20 cellular contexts compared by ENCODE assay signal in genomic region chr16:15444264-15444663, GRCh38.
"Had no signal": no experiment of that assay in that cellular context is flagged by ENCODE, and none has a peak within 500 bp of the region (broad histone marks: within the 10 kb centered on the region; RNA-seq: fewer than 3 reads in every experiment).

No MANE protein-coding gene starts in this region.

- H3K27me3 ChIP-seq: left lung, pancreas, sigmoid colon, spleen, tibial nerve, uterus had no signal

- H3K9me3 ChIP-seq: pancreas, prostate gland, sigmoid colon, uterus had no signal

- H3K27ac ChIP-seq: left lung, pancreas, prostate gland, sigmoid colon, spleen, tibial nerve, uterus had no signal

- H3K36me3 ChIP-seq: left lung, pancreas, prostate gland, sigmoid colon, spleen, uterus had no signal

- H3K4me3 ChIP-seq: left lung, lung, pancreas, prostate gland, sigmoid colon, spleen, tibial nerve, uterus had no signal

- DNase-seq: hippocampal formation; immature natural killer cell; kidney; left colon; left lung; mesendoderm; naive B cell; natural killer cell; pancreas; posterior cingulate gyrus; retina; right cardiac atrium; sigmoid colon; spleen; stimulated activated CD4-positive, alpha-beta T cell treated with anti-CD3 and anti-CD28 coated beads, Interleukin-4, amount 100 ng/mL, for 24 hours; stimulated activated naive CD4-positive, alpha-beta T cell; uterus had no signal

- H3K4me1 ChIP-seq: left lung, prostate gland, uterus had no signal
